ENCODE assay signal across 8 cellular contexts in the genomic region with DNA sequence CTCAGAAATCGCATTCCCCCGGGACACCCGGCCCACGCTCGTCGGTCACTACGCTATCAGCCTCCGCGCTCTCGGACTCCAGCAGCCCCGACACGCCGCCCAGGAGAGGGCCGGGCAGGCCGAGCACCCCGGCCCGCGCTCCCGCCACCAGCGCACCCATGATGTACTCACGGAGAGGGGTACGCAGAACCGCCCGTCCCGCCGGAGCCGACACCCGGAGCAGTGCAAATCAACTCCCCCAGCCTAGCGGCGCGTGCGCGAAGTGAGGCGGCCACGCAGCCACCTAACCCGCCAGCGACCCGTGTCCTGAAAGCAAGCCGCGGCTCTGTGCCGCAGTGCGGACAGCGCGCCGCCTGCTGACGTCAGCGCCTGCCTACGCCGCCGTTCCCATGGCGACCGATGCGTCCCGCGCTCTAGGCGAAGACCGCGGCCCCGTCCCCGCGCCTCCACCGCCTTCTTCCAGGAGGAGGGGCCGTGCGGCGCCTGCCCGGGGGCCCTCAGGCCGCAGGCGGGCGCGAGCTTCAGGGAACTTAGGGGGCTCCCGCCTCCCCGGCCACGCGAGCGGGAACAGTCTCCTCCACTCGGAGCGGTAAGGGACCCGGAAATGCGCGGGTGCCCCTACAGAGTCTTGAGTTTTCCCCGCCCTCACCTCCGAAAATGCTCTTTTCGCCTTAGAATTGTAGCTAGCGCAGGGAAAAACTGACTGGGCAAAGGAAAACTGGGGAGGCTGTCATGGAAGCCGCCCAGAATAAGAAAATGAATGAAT. TPM values are rescaled to one million over a fixed set of nuclear protein-coding genes. Genes with fewer than 3 reads are reported as not detected.
DNase-seq lines count a peak whose midpoint lies in the region; ATAC-seq lines count a peak whose summit lies in the region.

Gene AHI1 (minus strand): TSS at position 329 of the 766 bp plus-strand sequence. CDS start 5,503 bp downstream, outside the sequence.

- no peaks in the 10 kb centered on the region for H3K9me3 ChIP-seq in esophagus (ENCODE audit: control insufficient read depth in 2 of 2, insufficient read depth in 1 of 2, low read depth in 1 of 2, low read length in 1 of 2)
- no peaks in the 10 kb centered on the region for H3K9me3 ChIP-seq in mucosa of stomach (ENCODE audit: control insufficient read depth, low read length)

- H3K4me3 ChIP-seq in esophagus (ENCODE audit: low read depth in 1 of 2, low read length in 2 of 2): peak within 1 kb of the TSS; percentile 81 to 98
- peak within 1 kb of the TSS; percentile 89 for H3K4me3 ChIP-seq in mucosa of stomach (ENCODE audit: low read length)

- H3K36me3 ChIP-seq in esophagus (ENCODE audit: control insufficient read depth in 2 of 2, insufficient read depth in 2 of 2, low read length in 1 of 2) (no peaks in the 10 kb centered on the region), mucosa of stomach (ENCODE audit: control insufficient read depth, insufficient read depth, low read length) (no peaks in the 10 kb centered on the region)

- WGBS in esophagus, 2 donors: 0 to 1% methylated on average over 85 of the region's 85 CpGs

- peak; percentile 97 for ATAC-seq in GM21528 (IDR thresholded peaks at IDR 0.05; ENCODE audit: low FRiP score, unreplicated experiment)

- H3K27me3 ChIP-seq in esophagus (ENCODE audit: control insufficient read depth in 1 of 2, insufficient read depth in 2 of 2, low read length in 2 of 2): no peaks in the 10 kb centered on the region
- no peaks in the 10 kb centered on the region for H3K27me3 ChIP-seq in mucosa of stomach (ENCODE audit: control insufficient read depth, insufficient read depth, low read length)

- DNase-seq in DMS53 (lab: John Stamatoyannopoulos, UW) (peak; percentile 96), HuH-7 (ENCODE audit: low spot score) (peak; percentile 87), OCI-M1 (lab: John Stamatoyannopoulos, UW) (peak; percentile 97), activated T-cell treated with anti-CD3 and anti-CD28 coated beads for 4 hours (peak; percentile 80)
- DNase-seq in stimulated activated CD8-positive, alpha-beta memory T cell treated with anti-CD3 and anti-CD28 coated beads, Interleukin-7, amount 100 ng/mL, for 1 hour (ENCODE audit: low read depth in 2 of 2): peak; percentile 75 to 82

- peak within 1 kb of the TSS; percentile 92 to 97 for H3K27ac ChIP-seq in esophagus (ENCODE audit: low read depth in 2 of 2, low read length in 1 of 2)

- no peaks in the 10 kb centered on the region for H3K4me1 ChIP-seq in esophagus (ENCODE audit: control insufficient read depth in 2 of 2, insufficient read depth in 2 of 2, low read length in 1 of 2)
- H3K4me1 ChIP-seq in mucosa of stomach (ENCODE audit: control insufficient read depth, insufficient read depth, low read length): peaks cover 4% of the 10 kb centered on the region

- peak within 1 kb of the TSS; percentile 96 for H3K9ac ChIP-seq in mucosa of stomach (ENCODE audit: low read length)

RNA-seq across cellular contexts. Expression of gene AHI1, which starts in this region (rescaled TPM):
- 1 to 10 TPM; 3.9 to 8.8 TPM for polyA plus RNA-seq in esophagus

Comparison
In these comparisons a context has a peak if more than half of its experiments do, and no peak if none do; other contexts are left out.
1. Peak in every context shown above with its lines: DNase-seq, ATAC-seq, H3K4me3 ChIP-seq and H3K27ac ChIP-seq.